Comparison of ENCODE assay signal across 17 cellular contexts in the genomic region with DNA sequence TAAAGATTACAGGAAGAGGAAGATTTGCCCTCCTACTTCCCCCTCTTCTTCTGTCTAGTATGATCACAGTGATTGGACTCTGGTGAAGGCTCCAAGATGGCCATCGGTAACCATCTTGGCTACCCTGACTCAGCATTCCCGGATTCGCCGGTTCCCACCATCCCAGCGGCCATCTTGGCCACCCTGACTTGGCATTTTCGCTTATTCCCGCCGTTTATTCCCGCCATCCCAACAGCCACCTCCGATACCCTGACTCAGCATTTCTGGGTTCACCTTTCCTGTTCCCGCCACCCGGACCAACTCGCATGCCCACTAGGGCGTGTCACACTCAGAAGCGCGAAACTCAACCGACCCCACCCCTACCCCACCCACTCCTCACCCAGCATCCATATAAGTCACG.
DNase-seq lines count a peak whose midpoint lies in the region; ATAC-seq, FAIRE-seq and TF ChIP-seq lines count a peak whose summit lies in the region.
"Had no signal": no experiment of that assay in that cellular context is flagged by ENCODE, and none has a peak within 500 bp of the region (broad histone marks: within the 10 kb centered on the region; RNA-seq: fewer than 3 reads in every experiment).

No MANE protein-coding gene starts in this region.

- no peak for TF ChIP-seq EP300 in A549 (IDR thresholded peaks at IDR 0.05)

- peaks cover 10% of the 10 kb centered on the region for H3K9me3 Mint-ChIP-seq in activated B cell treated with CpG ODN at 0.5 μM for 24 hours
- peaks cover 6% of the 10 kb centered on the region for H3K9me3 Mint-ChIP-seq in stimulated activated memory B cell treated with anti-CD40 and anti-IgM and Interleukin-4, amounts not matched to agents 10 μg/mL and 1 μg/mL and 100 μg/mL, for 72 hours

- ATAC-seq in A549: no peak
- no peak for ATAC-seq in activated B cell treated with CpG ODN at 0.5 μM for 24 hours (ENCODE audit: low read depth)
- ATAC-seq in stimulated activated memory B cell treated with anti-CD40 and anti-IgM and Interleukin-4, amounts not matched to agents 10 μg/mL and 1 μg/mL and 100 μg/mL, for 72 hours: no peak
- ATAC-seq: CD8-positive, alpha-beta T cell had no signal

- POLR2A ChIA-PET in A549 (lab: Yijun Ruan, JAX): no interaction called here
- POLR2A ChIA-PET in activated B cell treated with CpG ODN at 0.5 μM for 24 hours (lab: Charles Lee): interaction anchor here (0.7 kb wide), 1 partner anchor 137 kb away, joined by 4 read pairs; no protein-coding TSS in a partner anchor

- 77% methylated on average over 18 of the region's 18 CpGs for WGBS in A549 (ENCODE audit: missing lambda C conversion rate)

- H3K9me3 ChIP-seq in A549: no peaks in the 10 kb centered on the region
- H3K9me3 ChIP-seq: HAP-1 had no signal

- no peak for TF ChIP-seq POLR2A in A549 (IDR thresholded peaks at IDR 0.05; ENCODE audit: low read length)

- no peak for FAIRE-seq in A549 (lab: Jason Lieb, UNC)

- H3K27ac Mint-ChIP-seq in activated B cell treated with CpG ODN at 0.5 μM for 24 hours: peak overlapping the region; percentile 44
- H3K27ac Mint-ChIP-seq in stimulated activated memory B cell treated with anti-CD40 and anti-IgM and Interleukin-4, amounts not matched to agents 10 μg/mL and 1 μg/mL and 100 μg/mL, for 72 hours: peak overlapping the region; percentile 27
- H3K27ac Mint-ChIP-seq: CD8-positive, alpha-beta T cell had no signal

- no peak overlapping the region for H3K4me2 ChIP-seq in A549
- H3K4me2 ChIP-seq: BLaER1 treated with 17β-estradiol and CSF1 and Interleukin-3, amounts not matched to agents 10 nM and 100 nM had no signal

- H3K4me3 Mint-ChIP-seq in activated B cell treated with CpG ODN at 0.5 μM for 24 hours: no peak overlapping the region
- no peak overlapping the region for H3K4me3 Mint-ChIP-seq in stimulated activated memory B cell treated with anti-CD40 and anti-IgM and Interleukin-4, amounts not matched to agents 10 μg/mL and 1 μg/mL and 100 μg/mL, for 72 hours
- H3K4me3 Mint-ChIP-seq: CD8-positive, alpha-beta T cell had no signal

- intact Hi-C loops in activated B cell treated with CpG ODN at 0.5 μM for 24 hours (cut with micrococcal nuclease): no loop called here

- peaks cover 27% of the 10 kb centered on the region for H3K4me1 Mint-ChIP-seq in activated B cell treated with CpG ODN at 0.5 μM for 24 hours
- peaks cover 15% of the 10 kb centered on the region for H3K4me1 Mint-ChIP-seq in stimulated activated memory B cell treated with anti-CD40 and anti-IgM and Interleukin-4, amounts not matched to agents 10 μg/mL and 1 μg/mL and 100 μg/mL, for 72 hours

- no peak overlapping the region for H3K4me3 ChIP-seq in A549
- H3K4me3 ChIP-seq: BLaER1 treated with 17β-estradiol and CSF1 and Interleukin-3, amounts not matched to agents 10 nM and 100 nM; HAP-1 had no signal

- no peak overlapping the region for H3K27ac ChIP-seq in A549
- H3K27ac ChIP-seq: 22Rv1; BLaER1 treated with 17β-estradiol and CSF1 and Interleukin-3, amounts not matched to agents 10 nM and 100 nM had no signal

- H3K4me1 ChIP-seq in A549: no peaks in the 10 kb centered on the region
- H3K4me1 ChIP-seq: HAP-1 had no signal

- TF ChIP-seq CTCF in A549 (IDR thresholded peaks at IDR 0.05) (no peak), activated B cell treated with CpG ODN at 0.5 μM for 24 hours (IDR thresholded peaks at IDR 0.05) (no peak), GM20000 (IDR thresholded peaks at IDR 0.05; ENCODE audit: extremely low read depth, missing control alignments) (no peak)

- peak; percentile 17 for DNase-seq in DMS53 (lab: John Stamatoyannopoulos, UW)
- no peak for DNase-seq in DMS53 treated with DMSO at 0.1 percent for 48 hours (lab: John Stamatoyannopoulos, UW; ENCODE audit: unreplicated experiment)
- DNase-seq in A549 (ENCODE audit: low read depth in 1 of 2, low spot score in 1 of 2): no peak
- DNase-seq in activated B cell treated with CpG ODN at 0.5 μM for 24 hours: no peak
- DNase-seq in GOT3 (lab: John Stamatoyannopoulos, UW): no peak
- DNase-seq in activated gamma-delta T cell (lab: John Stamatoyannopoulos, UW): no peak
- no peak for DNase-seq in GM20000 (ENCODE audit: low spot score)
- DNase-seq: Calu3; CD8-positive, alpha-beta T cell; DMS79; GF-D8; Karpas-422; KBM-7 had no signal

- TF ChIP-seq RAD21 in A549 (conservative IDR thresholded peaks at IDR 0.05 in 1 of 2, IDR thresholded peaks at IDR 0.05 in 1 of 2): no peak

- H3K36me3 Mint-ChIP-seq in activated B cell treated with CpG ODN at 0.5 μM for 24 hours (ENCODE audit: low read depth): peaks cover 3% of the 10 kb centered on the region
- H3K36me3 Mint-ChIP-seq in stimulated activated memory B cell treated with anti-CD40 and anti-IgM and Interleukin-4, amounts not matched to agents 10 μg/mL and 1 μg/mL and 100 μg/mL, for 72 hours: peaks cover 9% of the 10 kb centered on the region

- H3K27me3 Mint-ChIP-seq in activated B cell treated with CpG ODN at 0.5 μM for 24 hours: no peaks in the 10 kb centered on the region
- no peaks in the 10 kb centered on the region for H3K27me3 Mint-ChIP-seq in stimulated activated memory B cell treated with anti-CD40 and anti-IgM and Interleukin-4, amounts not matched to agents 10 μg/mL and 1 μg/mL and 100 μg/mL, for 72 hours

- CTCF ChIA-PET in A549 (lab: Yijun Ruan, JAX) (no interaction called here), activated B cell treated with CpG ODN at 0.5 μM for 24 hours (lab: Charles Lee) (no interaction called here)

TF ChIP-seq in A549, 52 proteins besides CTCF, POLR2A, EP300 and RAD21:
- no peak for TF ChIP-seq POLR2AphosphoS2 (conservative IDR thresholded peaks at IDR 0.05; ENCODE audit: low read length)
- peak; percentile 73 for TF ChIP-seq MAFK (IDR thresholded peaks at IDR 0.05; ENCODE audit: partially characterized antibody)
